Comparison of ENCODE assay signal across 1 cellular context in genomic region chr12:58387199-58387598, GRCh38.
TF ChIP-seq lines count a peak whose summit lies in the region.

No MANE protein-coding gene starts in this region.

TF ChIP-seq in SK-N-SH treated with all-trans-retinoic acid at 6 μM for 48 hours, 23 proteins besides CTCF, POLR2A, EP300 and RAD21 (continued from another document):
- TF ChIP-seq, protein P1, sequence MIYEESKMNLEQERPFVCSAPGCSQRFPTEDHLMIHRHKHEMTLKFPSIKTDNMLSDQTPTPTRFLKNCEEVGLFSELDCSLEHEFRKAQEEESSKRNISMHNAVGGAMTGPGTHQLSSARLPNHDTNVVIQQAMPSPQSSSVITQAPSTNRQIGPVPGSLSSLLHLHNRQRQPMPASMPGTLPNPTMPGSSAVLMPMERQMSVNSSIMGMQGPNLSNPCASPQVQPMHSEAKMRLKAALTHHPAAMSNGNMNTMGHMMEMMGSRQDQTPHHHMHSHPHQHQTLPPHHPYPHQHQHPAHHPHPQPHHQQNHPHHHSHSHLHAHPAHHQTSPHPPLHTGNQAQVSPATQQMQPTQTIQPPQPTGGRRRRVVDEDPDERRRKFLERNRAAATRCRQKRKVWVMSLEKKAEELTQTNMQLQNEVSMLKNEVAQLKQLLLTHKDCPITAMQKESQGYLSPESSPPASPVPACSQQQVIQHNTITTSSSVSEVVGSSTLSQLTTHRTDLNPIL (CRISPR knock-in tag; IDR thresholded peaks at IDR 0.05; ENCODE audit: low read depth): no peak
- no peak for TF ChIP-seq ZNF565 (CRISPR knock-in tag; conservative IDR thresholded peaks at IDR 0.05; ENCODE audit: low read depth)
- no peak for TF ChIP-seq GLIS3 (CRISPR knock-in tag; IDR thresholded peaks at IDR 0.05)
- TF ChIP-seq ARNTL (CRISPR knock-in tag; IDR thresholded peaks at IDR 0.05; ENCODE audit: borderline replicate concordance, low read depth): no peak
- no peak for TF ChIP-seq ZNF70 (CRISPR knock-in tag; IDR thresholded peaks at IDR 0.05)
- no peak for TF ChIP-seq POU6F1 (CRISPR knock-in tag; IDR thresholded peaks at IDR 0.05; ENCODE audit: borderline replicate concordance, low read depth)
